In the genomic region with DNA sequence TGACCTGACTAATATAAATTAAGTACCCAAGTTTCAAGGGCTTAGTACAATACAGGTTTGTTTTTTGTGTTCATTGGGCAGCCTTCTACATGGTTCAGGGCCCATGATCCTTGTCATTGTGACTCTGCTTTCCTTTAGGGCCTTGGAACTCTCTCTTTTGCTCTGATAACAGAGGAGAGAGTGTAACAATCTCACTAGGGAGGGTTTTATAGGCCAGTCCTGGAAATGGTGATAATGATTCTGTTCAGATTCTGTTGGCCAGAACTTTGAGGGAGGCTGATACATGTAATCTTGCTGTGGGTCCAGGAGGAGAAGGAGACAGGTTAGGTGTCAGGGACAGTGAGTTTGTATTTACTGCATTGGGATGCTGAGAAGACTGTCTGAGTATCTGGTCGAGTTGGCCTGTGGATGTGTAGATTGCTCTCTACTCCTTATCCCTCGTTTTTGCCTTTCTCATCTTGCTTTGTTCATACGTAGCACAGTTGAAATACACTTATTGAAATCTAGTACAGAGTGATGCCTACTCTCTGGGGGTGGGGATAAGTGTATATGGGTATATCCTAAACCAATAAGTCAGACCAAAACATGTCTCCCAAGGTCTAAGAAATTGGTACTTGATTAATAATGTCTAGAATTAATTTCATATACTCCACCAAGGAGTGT, we compare ENCODE assay signal across 21 cellular contexts. TPM values are rescaled to one million over a fixed set of nuclear protein-coding genes. Genes with fewer than 3 reads are reported as not detected.
"Had no signal": no experiment of that assay in that cellular context is flagged by ENCODE, and none has a peak within 500 bp of the region (broad histone marks: within the 10 kb centered on the region; RNA-seq: fewer than 3 reads in every experiment).

No MANE protein-coding gene starts in this region.

- DNase-seq: Karpas-422, KG1, MG63, NCI-H1092, NCI-H1105 treated with DMSO at 0.1 percent for 48 hours, NCI-H1417 treated with DMSO at 0.1 percent for 48 hours, NCI-H146, NCI-H1694 treated with DMSO at 0.1 percent for 48 hours, NCI-H1930, NCI-H2081, NCI-H2107, NCI-H2227 treated with DMSO at 0.1 percent for 48 hours, NCI-H524 treated with DMSO at 0.1 percent for 48 hours, NCI-H69, NCI-H774, SHP77 had no signal

- ATAC-seq: Panc1, PC-3, SK-N-SH treated with all-trans-retinoic acid at 6 μM for 48 hours had no signal

RNA-seq across cellular contexts. Expression of a gene that starts 37.5 kb away (rescaled TPM):
- total RNA-seq: HT-29, NCI-H460 had no signal
